Comparison of ENCODE assay signal across 12 cellular contexts in genomic region chr4:14855719-14856075, GRCh38.
DNase-seq lines count a peak whose midpoint lies in the region; ATAC-seq and TF ChIP-seq lines count a peak whose summit lies in the region.
"Had no signal": no experiment of that assay in that cellular context is flagged by ENCODE, and none has a peak within 500 bp of the region (broad histone marks: within the 10 kb centered on the region; RNA-seq: fewer than 3 reads in every experiment).

No MANE protein-coding gene starts in this region.

- H3K4me1 Mint-ChIP-seq in activated CD4-positive, alpha-beta T cell treated with anti-CD3 and anti-CD28 coated beads, Interleukin-2, amount 10 ng/mL, durations not matched to agents 24 days and 14 days = peaks cover 22% of the 10 kb centered on the region
- H3K4me1 Mint-ChIP-seq in T-helper 2 cell treated with Interferon-gamma antibody and Interleukin-4, amounts not matched to agents 5 μg/mL and 100 μg/mL, for 36 hours (ENCODE audit: low read depth) = peaks cover 5% of the 10 kb centered on the region

- no peak for DNase-seq in activated CD4-positive, alpha-beta T cell treated with anti-CD3 and anti-CD28 coated beads, Interleukin-2, amount 10 ng/mL, durations not matched to agents 24 days and 14 days
- DNase-seq in activated CD4-positive, alpha-beta T cell treated with anti-CD3 and anti-CD28 coated beads for 4 hours = no peak
- DNase-seq in PC-3 (no peak), esophagus squamous epithelium (lab: John Stamatoyannopoulos, UW) (no peak), thoracic aorta (ENCODE audit: low spot score) (no peak), left lobe of liver (ENCODE audit: low spot score) (no peak), GM19240 (ENCODE audit: insufficient read length, low spot score) (no peak)
- DNase-seq in T-helper 2 cell treated with Interferon-gamma antibody and Interleukin-4, amounts not matched to agents 5 μg/mL and 100 μg/mL, for 36 hours (ENCODE audit: low spot score) = no peak
- DNase-seq: activated CD8-positive, alpha-beta memory T cell treated with anti-CD3 and anti-CD28 coated beads, Interleukin-2, amount 50 U/mL, for 4 hours; DMS 273 treated with DMSO at 0.1 percent for 48 hours; NCI-H187 had no signal

- H3K27ac Mint-ChIP-seq in activated CD4-positive, alpha-beta T cell treated with anti-CD3 and anti-CD28 coated beads, Interleukin-2, amount 10 ng/mL, durations not matched to agents 24 days and 14 days = peak overlapping the region; percentile 90
- H3K27ac Mint-ChIP-seq in T-helper 2 cell treated with Interferon-gamma antibody and Interleukin-4, amounts not matched to agents 5 μg/mL and 100 μg/mL, for 36 hours = no peak overlapping the region
- H3K27ac Mint-ChIP-seq: IgD-negative memory B cell had no signal

- peak overlapping the region; percentile 56 for H3K4me2 ChIP-seq in PC-3 (ENCODE audit: low read length)

- no peak overlapping the region for H3K4me3 Mint-ChIP-seq in activated CD4-positive, alpha-beta T cell treated with anti-CD3 and anti-CD28 coated beads, Interleukin-2, amount 10 ng/mL, durations not matched to agents 24 days and 14 days
- H3K4me3 Mint-ChIP-seq in T-helper 2 cell treated with Interferon-gamma antibody and Interleukin-4, amounts not matched to agents 5 μg/mL and 100 μg/mL, for 36 hours = no peak overlapping the region

- 57 to 63% methylated on average over 4 of the region's 4 CpGs for WGBS in esophagus squamous epithelium, 2 donors

- peaks cover 4% of the 10 kb centered on the region for H3K36me3 Mint-ChIP-seq in activated CD4-positive, alpha-beta T cell treated with anti-CD3 and anti-CD28 coated beads, Interleukin-2, amount 10 ng/mL, durations not matched to agents 24 days and 14 days (ENCODE audit: low read depth)
- H3K36me3 Mint-ChIP-seq in T-helper 2 cell treated with Interferon-gamma antibody and Interleukin-4, amounts not matched to agents 5 μg/mL and 100 μg/mL, for 36 hours (ENCODE audit: low read depth) = no peaks in the 10 kb centered on the region

- H4K20me1 ChIP-seq in PC-3 (ENCODE audit: low read length) = no peaks in the 10 kb centered on the region

- TF ChIP-seq CTCF in PC-3 (conservative IDR thresholded peaks at IDR 0.05; ENCODE audit: low read depth, low read length) = no peak
- no peak for TF ChIP-seq CTCF in esophagus squamous epithelium (IDR thresholded peaks at IDR 0.05)
- no peak for TF ChIP-seq CTCF in thoracic aorta (IDR thresholded peaks at IDR 0.05)

- intact Hi-C loops in activated CD4-positive, alpha-beta T cell treated with anti-CD3 and anti-CD28 coated beads, Interleukin-2, amount 10 ng/mL, durations not matched to agents 24 days and 14 days (cut with micrococcal nuclease) = loop anchor here (1.0 to 10.0 kb wide), 8 partner anchors 19 to 1201 kb away; partner anchors contain the start of genes CD38 and CPEB2
- intact Hi-C loops in PC-3 (cut with micrococcal nuclease) = loop anchor here (5.0 kb wide), 1 partner anchor 62 kb away; no protein-coding TSS in a partner anchor
- intact Hi-C loops in esophagus squamous epithelium (cut with DNase I) = no loop called here

- no peaks in the 10 kb centered on the region for H3K27me3 Mint-ChIP-seq in activated CD4-positive, alpha-beta T cell treated with anti-CD3 and anti-CD28 coated beads, Interleukin-2, amount 10 ng/mL, durations not matched to agents 24 days and 14 days
- H3K27me3 Mint-ChIP-seq in T-helper 2 cell treated with Interferon-gamma antibody and Interleukin-4, amounts not matched to agents 5 μg/mL and 100 μg/mL, for 36 hours (ENCODE audit: low read depth) = no peaks in the 10 kb centered on the region

- H3K27me3 ChIP-seq in PC-3 (ENCODE audit: low read length) (no peaks in the 10 kb centered on the region), esophagus squamous epithelium (no peaks in the 10 kb centered on the region), thoracic aorta (replicated peaks; ENCODE audit: insufficient read depth) (no peaks in the 10 kb centered on the region)

- H3K4me1 ChIP-seq in PC-3 (ENCODE audit: insufficient read depth, low read length) (peaks cover 31% of the 10 kb centered on the region), esophagus squamous epithelium (peaks cover 4 to 32% (median 21%) of the 10 kb centered on the region in 3 donors), thoracic aorta (ENCODE audit: control insufficient read depth in 1 of 2, low read depth in 2 of 2) (peaks cover 2 to 14% of the 10 kb centered on the region in 2 donors)

- POLR2A ChIA-PET in PC-3 (lab: Charles Lee; ENCODE audit: unreplicated experiment) = no interaction called here

- CTCF ChIA-PET in PC-3 (lab: Charles Lee) = no interaction called here

- H3K9me2 ChIP-seq in PC-3 (replicated peaks; ENCODE audit: low read length) = no peaks in the 10 kb centered on the region

- H3K9ac ChIP-seq in PC-3 (ENCODE audit: low read length) = peak overlapping the region; percentile 77

- BruUV-seq in PC-3 (replicated peaks; lab: Mats Ljungman, UMichigan) = no TSS peak

- no peak for TF ChIP-seq POLR2A in esophagus squamous epithelium (IDR thresholded peaks at IDR 0.05)

- peak overlapping the region; percentile 99 for H3K27ac ChIP-seq in PC-3 (ENCODE audit: low read length)
- H3K27ac ChIP-seq in esophagus squamous epithelium = peak overlapping the region; percentile 50 to 83 (median 67)
- peak overlapping the region; percentile 28 to 50 for H3K27ac ChIP-seq in thoracic aorta

- H3K79me2 ChIP-seq in PC-3 (ENCODE audit: low read length) = no peaks in the 10 kb centered on the region

- no peak overlapping the region for H2AFZ ChIP-seq in PC-3 (ENCODE audit: low read length)

- H3K36me3 ChIP-seq in PC-3 (ENCODE audit: low read depth, low read length) (no peaks in the 10 kb centered on the region), esophagus squamous epithelium (no peaks in the 10 kb centered on the region), thoracic aorta (no peaks in the 10 kb centered on the region)

- H3K4me3 ChIP-seq in PC-3 (ENCODE audit: low read length) (peak overlapping the region; percentile 33; the same call in 1 of the 2 replicates), esophagus squamous epithelium (no peak overlapping the region), thoracic aorta (no peak overlapping the region)

- H3K9me3 Mint-ChIP-seq in activated CD4-positive, alpha-beta T cell treated with anti-CD3 and anti-CD28 coated beads, Interleukin-2, amount 10 ng/mL, durations not matched to agents 24 days and 14 days = peaks cover 16% of the 10 kb centered on the region
- peaks cover 13% of the 10 kb centered on the region for H3K9me3 Mint-ChIP-seq in T-helper 2 cell treated with Interferon-gamma antibody and Interleukin-4, amounts not matched to agents 5 μg/mL and 100 μg/mL, for 36 hours

- H3K9me3 ChIP-seq in PC-3 (ENCODE audit: low read length) = no peaks in the 10 kb centered on the region
- no peaks in the 10 kb centered on the region for H3K9me3 ChIP-seq in esophagus squamous epithelium
- no peaks in the 10 kb centered on the region for H3K9me3 ChIP-seq in thoracic aorta

- no peak; the same call in 1 of the 2 replicates for ATAC-seq in PC-3
- ATAC-seq in thoracic aorta (ENCODE audit: insufficient number of reproducible peaks, low FRiP score, low read depth) = no peak
- no peak for ATAC-seq in left lobe of liver

- H3F3A ChIP-seq in PC-3 (ENCODE audit: low read length, unreplicated experiment) = no peaks in the 10 kb centered on the region

Comparison
In these comparisons a context has a peak if more than half of its experiments do, and no peak if none do; other contexts are left out.
1. H3K27ac ChIP-seq: peak in every context shown above with its lines; median percentile 99 in PC-3; 67 in esophagus squamous epithelium; 39 in thoracic aorta.